ENCODE assay signal across 23 cellular contexts in the genomic region with DNA sequence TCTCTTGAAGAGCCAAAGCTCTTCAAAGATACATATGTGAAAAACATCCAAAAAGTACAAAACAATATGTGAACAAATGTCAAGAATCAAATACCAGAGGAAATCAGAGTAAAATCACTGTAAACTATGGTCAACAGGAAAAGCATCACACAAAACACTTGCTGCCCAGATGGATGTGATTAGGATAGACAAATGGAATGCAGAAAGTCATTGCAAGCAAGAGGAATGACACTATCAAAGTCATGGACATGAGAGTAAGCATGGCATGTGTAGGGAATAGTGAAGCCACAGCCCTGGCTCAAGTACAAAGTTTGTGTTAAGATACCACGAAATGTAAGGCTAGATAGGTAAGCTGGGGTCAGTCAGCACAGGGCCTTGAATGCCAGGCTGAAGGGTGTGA. TPM values are rescaled to one million over a fixed set of nuclear protein-coding genes. Genes with fewer than 3 reads are reported as not detected.
A peak's percentile ranks its signal among the peaks of the same experiment; 100 is the strongest.
DNase-seq lines count a peak whose midpoint lies in the region; ATAC-seq, FAIRE-seq and TF ChIP-seq lines count a peak whose summit lies in the region.
"Had no signal": no experiment of that assay in that cellular context is flagged by ENCODE, and none has a peak within 500 bp of the region (broad histone marks: within the 10 kb centered on the region; RNA-seq: fewer than 3 reads in every experiment).

No MANE protein-coding gene starts in this region.

- H3K4me3 Mint-ChIP-seq in immature natural killer cell = no peak overlapping the region
- H3K4me3 Mint-ChIP-seq: CD4-positive, alpha-beta T cell had no signal

- no peak overlapping the region for H3K27ac Mint-ChIP-seq in immature natural killer cell
- H3K27ac Mint-ChIP-seq: CD4-positive, alpha-beta T cell had no signal

- no peak for TF ChIP-seq CTCF in AG10803 (conservative IDR thresholded peaks at IDR 0.05; ENCODE audit: low read length)
- TF ChIP-seq CTCF in bronchial epithelial cell (IDR thresholded peaks at IDR 0.05; ENCODE audit: insufficient read depth, low read length, severe bottlenecking) = no peak

- ATAC-seq in GM19467 (IDR thresholded peaks at IDR 0.05; ENCODE audit: unreplicated experiment) = no peak
- ATAC-seq: HCT116 had no signal

- peaks cover 0 to 2% (median 0%) of the 10 kb centered on the region in 3 donors for H3K27me3 Mint-ChIP-seq in immature natural killer cell (ENCODE audit: low read depth in 3 of 3)
- H3K27me3 Mint-ChIP-seq: CD4-positive, alpha-beta T cell had no signal

- H3K9me3 Mint-ChIP-seq in immature natural killer cell = no peaks in the 10 kb centered on the region
- H3K9me3 Mint-ChIP-seq: CD4-positive, alpha-beta T cell had no signal

- no peaks in the 10 kb centered on the region for H3K4me1 Mint-ChIP-seq in immature natural killer cell

- peak; percentile 68 for DNase-seq in AG10803 (ENCODE audit: low read depth)
- DNase-seq in EL = peak; percentile 27
- peak; percentile 13 for DNase-seq in GM23248
- DNase-seq in bronchial epithelial cell (ENCODE audit: low read depth) = no peak
- no peak for DNase-seq in NCI-H2029 treated with DMSO at 0.1 percent for 48 hours (lab: John Stamatoyannopoulos, UW)
- DNase-seq in immature natural killer cell = no peak
- no peak for DNase-seq in NCI-H187 (lab: John Stamatoyannopoulos, UW)
- DNase-seq: AML-193; Caco-2; CD4-positive, alpha-beta T cell; GF-D8; GOT3; H7 had no signal

- no peak overlapping the region for H3K9ac ChIP-seq in GM23248
- H3K9ac ChIP-seq: KMS-11 had no signal

- no peak overlapping the region for H3K4me3 ChIP-seq in AG10803 (ENCODE audit: low read length)
- no peak overlapping the region for H3K4me3 ChIP-seq in GM23248
- H3K4me3 ChIP-seq in bronchial epithelial cell (ENCODE audit: low read depth, low read length) = no peak overlapping the region

- no peaks in the 10 kb centered on the region for H3K79me2 ChIP-seq in GM23248 (ENCODE audit: insufficient read depth)

- H3K36me3 ChIP-seq in GM23248 (ENCODE audit: low read depth) (no peaks in the 10 kb centered on the region), bronchial epithelial cell (ENCODE audit: control insufficient read depth, insufficient read depth, low read length) (no peaks in the 10 kb centered on the region)

- H2AFZ ChIP-seq in GM23248 = no peak overlapping the region

- H3K36me3 Mint-ChIP-seq in immature natural killer cell = peaks cover 6 to 11% (median 7%) of the 10 kb centered on the region in 3 donors

- in situ Hi-C loops in GM23248 (cut with MboI) = no loop called here

- H3K4me2 ChIP-seq in GM23248 (ENCODE audit: unreplicated experiment) = no peak overlapping the region
- H3K4me2 ChIP-seq: KMS-11 had no signal

- H3K27ac ChIP-seq in GM23248 = no peak overlapping the region
- H3K27ac ChIP-seq: C4-2B, KMS-11 had no signal

- no peaks in the 10 kb centered on the region for H4K20me1 ChIP-seq in GM23248 (ENCODE audit: insufficient read depth)

- H3K27me3 ChIP-seq in GM23248 (replicated peaks; ENCODE audit: insufficient read depth) = no peaks in the 10 kb centered on the region
- no peaks in the 10 kb centered on the region for H3K27me3 ChIP-seq in bronchial epithelial cell (ENCODE audit: control insufficient read depth, insufficient read depth, low read length)

- no peaks in the 10 kb centered on the region for H3F3A ChIP-seq in GM23248 (ENCODE audit: insufficient read depth)

- no peaks in the 10 kb centered on the region for H3K9me3 ChIP-seq in GM23248 (ENCODE audit: low read depth)
- H3K9me3 ChIP-seq: Caco-2 had no signal

- no peaks in the 10 kb centered on the region for H3K9me2 ChIP-seq in GM23248 (ENCODE audit: insufficient read depth)

- FAIRE-seq in bronchial epithelial cell (lab: Jason Lieb, UNC) = peak; percentile 92
- FAIRE-seq: A204.1, D721Med, GM12891, GM18507 had no signal

- WGBS in GM23248 (ENCODE audit: low coverage in 1 of 2, low lambda C conversion rate in 2 of 2, missing lambda C conversion rate in 2 of 2), 2 experiments = 78 to 94% methylated on average over 1 of the region's 1 CpG

- peaks cover 14% of the 10 kb centered on the region for H3K4me1 ChIP-seq in GM23248 (ENCODE audit: insufficient read depth)

RNA-seq across cellular contexts. Expression of a gene that starts 37.7 kb away (rescaled TPM):
- total RNA-seq in GM23248 (2014; rRNA removed; shearing (Covaris generic)) = not detected in 2 replicates
- polyA plus RNA-seq in GM23248 (2016; fragmentation: Nextera tagmentation; extraction: Ambion mirVana) = not detected in 2 replicates
- not detected in 2 replicates for total RNA-seq in bronchial epithelial cell
- polyA plus RNA-seq in immature natural killer cell = not detected
- total RNA-seq: CD4-positive, alpha-beta T cell; H7 had no signal
- polyA plus RNA-seq: BJ had no signal

RNA-seq across cellular contexts. Expression of a gene that starts 42.2 kb away (rescaled TPM):
- 23.7 and 24.8 TPM in 2 replicates for total RNA-seq in GM23248 (2014; rRNA removed; shearing (Covaris generic))
- 12.3 and 13.4 TPM in 2 replicates for polyA plus RNA-seq in GM23248 (2016; fragmentation: Nextera tagmentation; extraction: Ambion mirVana)
- 23.7 and 37.9 TPM in 2 replicates for total RNA-seq in bronchial epithelial cell
- polyA plus RNA-seq in immature natural killer cell = 1 to 10 TPM; 2.3 to 2.9 (median 2.5) TPM

RNA-seq across cellular contexts. Expression of a gene that starts 54.7 kb away (rescaled TPM):
- total RNA-seq in GM23248 (2014; rRNA removed; shearing (Covaris generic)) = not detected in 2 replicates
- not detected in 2 replicates for polyA plus RNA-seq in GM23248 (2016; fragmentation: Nextera tagmentation; extraction: Ambion mirVana)
- 0.13 TPM in 1 of 2 replicates, not detected in the other for total RNA-seq in bronchial epithelial cell
- not detected for polyA plus RNA-seq in immature natural killer cell
- total RNA-seq: Caco-2; CD4-positive, alpha-beta T cell; LHCN-M2 had no signal

Comparison
In these comparisons a context has a peak if more than half of its experiments do, and no peak if none do; other contexts are left out.
1. DNase-seq: peak in AG10803 (single experiment), EL (single experiment) and GM23248 (single experiment); none in bronchial epithelial cell (single experiment), NCI-H2029 treated with DMSO at 0.1 percent for 48 hours (single experiment), immature natural killer cell (0 of 3) and NCI-H187 (0 of 2).